8 cellular contexts compared by ENCODE assay signal in the genomic region with DNA sequence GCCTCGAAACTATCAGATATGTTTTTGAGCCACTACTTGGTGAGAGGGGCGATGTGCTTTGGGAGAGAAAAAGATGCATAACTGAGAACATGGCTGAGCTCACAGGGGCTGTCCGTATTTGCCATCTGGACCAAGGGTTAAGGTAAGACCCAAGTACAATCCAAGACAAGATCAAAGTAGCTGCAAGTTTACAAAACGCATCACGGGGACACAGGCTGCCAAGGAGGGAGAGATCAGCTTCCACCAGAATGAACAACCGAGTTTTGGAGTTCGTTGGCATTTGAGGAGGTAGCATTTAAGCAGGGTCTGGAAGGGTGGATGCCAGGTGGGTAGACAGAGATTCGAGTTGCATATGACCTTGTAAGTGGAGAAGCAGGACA. TPM values are rescaled to one million over a fixed set of nuclear protein-coding genes. Genes with fewer than 3 reads are reported as not detected.
DNase-seq lines count a peak whose midpoint lies in the region; ATAC-seq and TF ChIP-seq lines count a peak whose summit lies in the region.

No MANE protein-coding gene starts in this region.

- H3K36me3 Mint-ChIP-seq in activated T-helper 17 cell treated with anti-CD3 and anti-CD28 coated beads, Interleukin-2, amount 50 U/mL, for 72 hours (ENCODE audit: low read depth), result peaks cover 22% of the 10 kb centered on the region
- no peaks in the 10 kb centered on the region for H3K36me3 Mint-ChIP-seq in stimulated activated memory B cell treated with anti-CD40 and anti-IgM and Interleukin-4, amounts not matched to agents 10 μg/mL and 1 μg/mL and 100 μg/mL, for 72 hours

- no peaks in the 10 kb centered on the region for H3K27me3 Mint-ChIP-seq in activated T-helper 17 cell treated with anti-CD3 and anti-CD28 coated beads, Interleukin-2, amount 50 U/mL, for 72 hours
- no peaks in the 10 kb centered on the region for H3K27me3 Mint-ChIP-seq in stimulated activated memory B cell treated with anti-CD40 and anti-IgM and Interleukin-4, amounts not matched to agents 10 μg/mL and 1 μg/mL and 100 μg/mL, for 72 hours

- H3K4me1 Mint-ChIP-seq in activated T-helper 17 cell treated with anti-CD3 and anti-CD28 coated beads, Interleukin-2, amount 50 U/mL, for 72 hours, result peaks cover 27% of the 10 kb centered on the region
- peaks cover 29% of the 10 kb centered on the region for H3K4me1 Mint-ChIP-seq in stimulated activated memory B cell treated with anti-CD40 and anti-IgM and Interleukin-4, amounts not matched to agents 10 μg/mL and 1 μg/mL and 100 μg/mL, for 72 hours

- H3K27ac ChIP-seq in iPS-18a (ENCODE audit: low read length), result no peak overlapping the region

- H3K4me3 ChIP-seq in HFF-Myc (replicated peaks; ENCODE audit: low read depth, low read length) (peak overlapping the region; percentile 87), iPS-18a (ENCODE audit: low read length) (peak overlapping the region; percentile 92)

- no peak for ATAC-seq in activated T-helper 17 cell treated with anti-CD3 and anti-CD28 coated beads, Interleukin-2, amount 50 U/mL, for 72 hours (replicated peaks)
- no peak for ATAC-seq in stimulated activated memory B cell treated with anti-CD40 and anti-IgM and Interleukin-4, amounts not matched to agents 10 μg/mL and 1 μg/mL and 100 μg/mL, for 72 hours
- ATAC-seq in HG03460 (IDR thresholded peaks at IDR 0.05; ENCODE audit: unreplicated experiment), result no peak

- peaks cover 22% of the 10 kb centered on the region for H3K4me1 ChIP-seq in iPS-18a (ENCODE audit: control insufficient read depth, low read depth, low read length)

- no peaks in the 10 kb centered on the region for H3K9me3 ChIP-seq in iPS-18a (ENCODE audit: control insufficient read depth, low read depth, low read length)

- no peaks in the 10 kb centered on the region for H3K36me3 ChIP-seq in iPS-18a (ENCODE audit: control insufficient read depth, low read depth, low read length)

- peak overlapping the region; percentile 83 for H3K4me3 Mint-ChIP-seq in activated T-helper 17 cell treated with anti-CD3 and anti-CD28 coated beads, Interleukin-2, amount 50 U/mL, for 72 hours
- H3K4me3 Mint-ChIP-seq in stimulated activated memory B cell treated with anti-CD40 and anti-IgM and Interleukin-4, amounts not matched to agents 10 μg/mL and 1 μg/mL and 100 μg/mL, for 72 hours, result peak overlapping the region; percentile 96

- H3K9ac ChIP-seq in iPS-18a (ENCODE audit: low read length), result peak overlapping the region; percentile 65

- peak overlapping the region; percentile 77 for H3K27ac Mint-ChIP-seq in activated T-helper 17 cell treated with anti-CD3 and anti-CD28 coated beads, Interleukin-2, amount 50 U/mL, for 72 hours
- peak overlapping the region; percentile 58 for H3K27ac Mint-ChIP-seq in stimulated activated memory B cell treated with anti-CD40 and anti-IgM and Interleukin-4, amounts not matched to agents 10 μg/mL and 1 μg/mL and 100 μg/mL, for 72 hours

- DNase-seq in HFF-Myc (ENCODE audit: extremely low read depth, low read depth) (no peak), NCI-H1930 (lab: John Stamatoyannopoulos, UW) (no peak), HCEC 1CT (no peak), GM19238 (ENCODE audit: insufficient read length, low spot score) (no peak)

- H3K9me3 Mint-ChIP-seq in activated T-helper 17 cell treated with anti-CD3 and anti-CD28 coated beads, Interleukin-2, amount 50 U/mL, for 72 hours, result no peaks in the 10 kb centered on the region
- no peaks in the 10 kb centered on the region for H3K9me3 Mint-ChIP-seq in stimulated activated memory B cell treated with anti-CD40 and anti-IgM and Interleukin-4, amounts not matched to agents 10 μg/mL and 1 μg/mL and 100 μg/mL, for 72 hours

- H3K27me3 ChIP-seq in iPS-18a (ENCODE audit: control insufficient read depth, insufficient read depth, low read length), result peaks cover 6% of the 10 kb centered on the region

- no peak for TF ChIP-seq CTCF in HFF-Myc (IDR thresholded peaks at IDR 0.05; ENCODE audit: low read depth, low read length, missing control alignments)

RNA-seq across cellular contexts. Expression of a gene that starts 2.2 kb away (rescaled TPM):
- 10 to 100 TPM; 43.0 to 45.4 TPM for total RNA-seq in activated T-helper 17 cell treated with anti-CD3 and anti-CD28 coated beads, Interleukin-2, amount 50 U/mL, for 72 hours

RNA-seq across cellular contexts. Expression of a gene that starts 12.9 kb away (rescaled TPM):
- total RNA-seq in activated T-helper 17 cell treated with anti-CD3 and anti-CD28 coated beads, Interleukin-2, amount 50 U/mL, for 72 hours, result 100 to 1,000 TPM in 1 of 2 donors, 10 to 100 TPM in 1; 83.0 to 112 TPM
